ENCODE assay signal across 28 cellular contexts in the genomic region with DNA sequence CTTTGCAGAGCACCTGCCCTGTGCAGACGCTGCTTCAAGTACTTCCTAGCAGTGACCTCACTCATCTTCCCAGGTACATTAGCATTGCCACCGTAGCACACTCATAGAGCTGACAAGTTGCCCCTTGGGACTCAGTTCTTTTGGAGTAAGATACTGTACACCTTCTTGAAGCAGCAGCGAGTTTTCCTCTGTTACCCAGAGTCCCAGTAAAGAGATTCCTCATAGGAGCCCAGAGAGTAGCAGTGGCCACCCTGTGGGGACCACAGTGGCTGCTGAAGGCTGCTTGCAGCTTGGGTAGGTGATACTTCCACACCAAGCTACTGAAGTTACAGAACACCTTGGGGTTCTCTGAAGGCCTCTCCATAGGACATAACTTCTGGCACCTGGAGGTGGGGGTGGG. TPM values are rescaled to one million over a fixed set of nuclear protein-coding genes. Genes with fewer than 3 reads are reported as not detected.
"Had no signal": no experiment of that assay in that cellular context is flagged by ENCODE, and none has a peak within 500 bp of the region (broad histone marks: within the 10 kb centered on the region; RNA-seq: fewer than 3 reads in every experiment).

No MANE protein-coding gene starts in this region.

- H3K9me3 ChIP-seq: esophagus muscularis mucosa, left lung, suprapubic skin, tibial artery, upper lobe of right lung had no signal

- H3K27me3 ChIP-seq: tibial artery, upper lobe of right lung had no signal

- ATAC-seq: activated CD4-positive, CD25-positive, alpha-beta regulatory T cell treated with anti-CD3 and anti-CD28 coated beads, Interleukin-2, amount 50 U/mL, for 24 hours; left lung; natural killer cell; sciatic nerve; stimulated activated naive B cell treated with anti-CD40 and anti-IgM and Interleukin-4, amounts not matched to agents 10 μg/mL and 1 μg/mL and 100 μg/mL, for 72 hours; upper lobe of right lung had no signal

- H3K4me3 ChIP-seq: esophagus muscularis mucosa, left lung, lung, skin epidermis, suprapubic skin, tibial artery, upper lobe of right lung had no signal

- H3K27ac ChIP-seq: esophagus muscularis mucosa, left lung, skin epidermis, suprapubic skin, tibial artery, upper lobe of right lung, WERI-Rb-1 had no signal

- DNase-seq: activated CD4-positive, alpha-beta T cell treated with anti-CD3 and anti-CD28 coated beads for 48 hours; activated CD4-positive, alpha-beta T cell treated with anti-CD3 and anti-CD28 coated beads, Interleukin-2, amount 50 U/mL, for 48 hours; activated CD8-positive, alpha-beta memory T cell treated with anti-CD3 and anti-CD28 coated beads for 24 hours; activated effector memory CD4-positive, alpha-beta T cell treated with Interleukin-2 at 50 U/mL for 16 hours; activated naive CD4-positive, alpha-beta T cell treated with Interleukin-2 at 50 U/mL for 16 hours; anterior cingulate cortex; dermis blood vessel endothelial cell; effector CD4-positive, alpha-beta T cell; foreskin melanocyte; left lung; mesendoderm; natural killer cell; stimulated activated CD4-positive, alpha-beta T cell treated with anti-CD3 and anti-CD28 coated beads, Interleukin-1b, Interleukin-23, amount 100 ng/mL, for 48 hours; stimulated activated naive B cell treated with anti-CD40 and anti-IgM and Interleukin-4, amounts not matched to agents 10 μg/mL and 1 μg/mL and 100 μg/mL, for 72 hours; T1000; tibial artery; upper lobe of right lung; WERI-Rb-1 had no signal

- H3K36me3 ChIP-seq: esophagus muscularis mucosa, left lung, suprapubic skin, tibial artery, upper lobe of right lung, WERI-Rb-1 had no signal

RNA-seq across cellular contexts. Expression of a gene that starts 56.1 kb away (rescaled TPM):
- total RNA-seq: bronchial epithelial cell, dermis blood vessel endothelial cell, glomerular endothelial cell, mononuclear cell, natural killer cell, osteoblast had no signal
